Comparison of ENCODE assay signal across 7 cellular contexts in genomic region chr17:16229912-16230561, GRCh38. TPM values are rescaled to one million over a fixed set of nuclear protein-coding genes. Genes with fewer than 3 reads are reported as not detected.
A peak's percentile ranks its signal among the peaks of the same experiment; 100 is the strongest.
DNase-seq lines count a peak whose midpoint lies in the region; ATAC-seq and TF ChIP-seq lines count a peak whose summit lies in the region.
"Not testable (repeated sequence)": the region's sequence is repeated elsewhere in the genome, so short reads cannot be mapped to it uniquely, and the experiment has no call there.

No MANE protein-coding gene starts in this region.

- H3K4me1 Mint-ChIP-seq in CD8-positive, alpha-beta memory T cell: peaks cover 20 to 42% (median 24%) of the 10 kb centered on the region in 3 donors
- peaks cover 28% of the 10 kb centered on the region for H3K4me1 Mint-ChIP-seq in activated CD4-positive, alpha-beta T cell treated with anti-CD3 and anti-CD28 coated beads for 36 hours
- H3K4me1 Mint-ChIP-seq in activated T-cell treated with anti-CD3 and anti-CD28 coated beads, Interleukin-2, amount 50 U/mL, for 24 hours (ENCODE audit: low read depth): peaks cover 38% of the 10 kb centered on the region
- H3K4me1 Mint-ChIP-seq in activated naive CD4-positive, alpha-beta T cell treated with anti-CD3 and anti-CD28 coated beads, Interleukin-2, amount 50 U/mL, for 24 hours: peaks cover 44% of the 10 kb centered on the region
- H3K4me1 Mint-ChIP-seq in central memory CD8-positive, alpha-beta T cell: peaks cover 19% of the 10 kb centered on the region
- H3K4me1 Mint-ChIP-seq in nephron progenitor cell: not testable (repeated sequence)

- peak overlapping the region; percentile 7 to 74 (median 55) for H3K4me3 Mint-ChIP-seq in CD8-positive, alpha-beta memory T cell
- H3K4me3 Mint-ChIP-seq in activated CD4-positive, alpha-beta T cell treated with anti-CD3 and anti-CD28 coated beads for 36 hours: peak overlapping the region; percentile 35
- H3K4me3 Mint-ChIP-seq in activated T-cell treated with anti-CD3 and anti-CD28 coated beads, Interleukin-2, amount 50 U/mL, for 24 hours: peak overlapping the region; percentile 41
- H3K4me3 Mint-ChIP-seq in activated naive CD4-positive, alpha-beta T cell treated with anti-CD3 and anti-CD28 coated beads, Interleukin-2, amount 50 U/mL, for 24 hours: peak overlapping the region; percentile 81
- peak overlapping the region; percentile 49 for H3K4me3 Mint-ChIP-seq in central memory CD8-positive, alpha-beta T cell
- not testable (repeated sequence) for H3K4me3 Mint-ChIP-seq in nephron progenitor cell

- H3K27me3 ChIP-seq in CD8-positive, alpha-beta memory T cell (ENCODE audit: insufficient read depth, low read length, poor library complexity, severe bottlenecking): not testable (repeated sequence)

- not testable (repeated sequence) for H3K9me3 Mint-ChIP-seq in CD8-positive, alpha-beta memory T cell; activated CD4-positive, alpha-beta T cell treated with anti-CD3 and anti-CD28 coated beads for 36 hours (ENCODE audit: low read depth); activated T-cell treated with anti-CD3 and anti-CD28 coated beads, Interleukin-2, amount 50 U/mL, for 24 hours; activated naive CD4-positive, alpha-beta T cell treated with anti-CD3 and anti-CD28 coated beads, Interleukin-2, amount 50 U/mL, for 24 hours; central memory CD8-positive, alpha-beta T cell; nephron progenitor cell

- not testable (repeated sequence) for H3K36me3 ChIP-seq in CD8-positive, alpha-beta memory T cell (ENCODE audit: insufficient read depth, low read length)
- peaks cover 17% of the 10 kb centered on the region; the same call in 1 of the 2 replicates for H3K36me3 ChIP-seq in KOPT-K1 (ENCODE audit: insufficient read depth, low read length)

- H3K4me1 ChIP-seq in CD8-positive, alpha-beta memory T cell (ENCODE audit: insufficient read depth, low read length): peaks cover 13% of the 10 kb centered on the region

- H3K36me3 Mint-ChIP-seq in CD8-positive, alpha-beta memory T cell: peaks cover 0 to 28% (median 8%) of the 10 kb centered on the region in 3 donors
- H3K36me3 Mint-ChIP-seq in activated CD4-positive, alpha-beta T cell treated with anti-CD3 and anti-CD28 coated beads for 36 hours (ENCODE audit: low read depth): peaks cover 20% of the 10 kb centered on the region
- H3K36me3 Mint-ChIP-seq in activated T-cell treated with anti-CD3 and anti-CD28 coated beads, Interleukin-2, amount 50 U/mL, for 24 hours (ENCODE audit: low read depth): peaks cover 61% of the 10 kb centered on the region
- H3K36me3 Mint-ChIP-seq in activated naive CD4-positive, alpha-beta T cell treated with anti-CD3 and anti-CD28 coated beads, Interleukin-2, amount 50 U/mL, for 24 hours: not testable (repeated sequence)
- H3K36me3 Mint-ChIP-seq in central memory CD8-positive, alpha-beta T cell (ENCODE audit: insufficient read depth): peaks cover 13% of the 10 kb centered on the region
- peaks cover 14% of the 10 kb centered on the region for H3K36me3 Mint-ChIP-seq in nephron progenitor cell (ENCODE audit: low read depth)

- H3K27ac ChIP-seq in CD8-positive, alpha-beta memory T cell (ENCODE audit: low read depth, low read length): not testable (repeated sequence)
- peak overlapping the region; percentile 19 for H3K27ac ChIP-seq in KOPT-K1 (ENCODE audit: low read depth, low read length, poor library complexity, severe bottlenecking)

- CTCF ChIA-PET in CD8-positive, alpha-beta memory T cell (lab: Charles Lee): interaction anchor here (0.6 to 1.1 kb wide), 4 partner anchors 8 to 1266 kb away, joined by 3 to 4 read pairs (median 4); partner anchors contain the start of gene PIGL
- CTCF ChIA-PET in activated CD4-positive, alpha-beta T cell treated with anti-CD3 and anti-CD28 coated beads for 36 hours (lab: Charles Lee): interaction anchor here (0.6 to 0.9 kb wide), 4 partner anchors 17 to 291 kb away, joined by 3 to 6 read pairs (median 4); no protein-coding TSS in a partner anchor

- intact Hi-C loops in activated CD4-positive, alpha-beta T cell treated with anti-CD3 and anti-CD28 coated beads for 36 hours (cut with DNase I, micrococcal nuclease): loop anchor here (1.0 kb wide), 5 partner anchors 13 to 208 kb away; partner anchors contain the start of gene PIGL (in 2 of the 2)

- peak; percentile 27 for ATAC-seq in activated CD4-positive, alpha-beta T cell treated with anti-CD3 and anti-CD28 coated beads for 36 hours
- ATAC-seq in central memory CD8-positive, alpha-beta T cell (replicated peaks; ENCODE audit: extremely low read depth, poor library complexity, severe bottlenecking): not testable (repeated sequence)

- H3K4me3 ChIP-seq in CD8-positive, alpha-beta memory T cell (ENCODE audit: low read length): not testable (repeated sequence)

- DNase-seq in CD8-positive, alpha-beta memory T cell; activated T-cell treated with anti-CD3 and anti-CD28 coated beads, Interleukin-2, amount 50 U/mL, for 24 hours; central memory CD8-positive, alpha-beta T cell (ENCODE audit: low spot score in 2 of 2); nephron progenitor cell: not testable (repeated sequence)
- peak; percentile 11 for DNase-seq in activated CD4-positive, alpha-beta T cell treated with anti-CD3 and anti-CD28 coated beads for 36 hours

- H3K27ac Mint-ChIP-seq in CD8-positive, alpha-beta memory T cell: peak overlapping the region in 7 of 8 donors; percentile 19 to 81 (median 67)
- peak overlapping the region; percentile 86 for H3K27ac Mint-ChIP-seq in activated CD4-positive, alpha-beta T cell treated with anti-CD3 and anti-CD28 coated beads for 36 hours
- peak overlapping the region; percentile 90 for H3K27ac Mint-ChIP-seq in activated T-cell treated with anti-CD3 and anti-CD28 coated beads, Interleukin-2, amount 50 U/mL, for 24 hours
- peak overlapping the region; percentile 97 for H3K27ac Mint-ChIP-seq in activated naive CD4-positive, alpha-beta T cell treated with anti-CD3 and anti-CD28 coated beads, Interleukin-2, amount 50 U/mL, for 24 hours
- H3K27ac Mint-ChIP-seq in central memory CD8-positive, alpha-beta T cell (ENCODE audit: low read depth): peak overlapping the region; percentile 83
- H3K27ac Mint-ChIP-seq in nephron progenitor cell: peak overlapping the region; percentile 3

- H3K27me3 Mint-ChIP-seq in CD8-positive, alpha-beta memory T cell; activated CD4-positive, alpha-beta T cell treated with anti-CD3 and anti-CD28 coated beads for 36 hours; activated T-cell treated with anti-CD3 and anti-CD28 coated beads, Interleukin-2, amount 50 U/mL, for 24 hours; activated naive CD4-positive, alpha-beta T cell treated with anti-CD3 and anti-CD28 coated beads, Interleukin-2, amount 50 U/mL, for 24 hours; central memory CD8-positive, alpha-beta T cell; nephron progenitor cell (ENCODE audit: low read depth, poor library complexity): not testable (repeated sequence)

- POLR2A ChIA-PET in CD8-positive, alpha-beta memory T cell (lab: Charles Lee): interaction anchor here (1.0 kb wide), 1 partner anchor 11 kb away, joined by 3 read pairs; no protein-coding TSS in a partner anchor
- POLR2A ChIA-PET in activated CD4-positive, alpha-beta T cell treated with anti-CD3 and anti-CD28 coated beads for 36 hours (lab: Charles Lee): interaction anchor here (0.5 kb wide), 1 partner anchor 52 kb away, joined by 3 read pairs; no protein-coding TSS in a partner anchor

- not testable (repeated sequence) for TF ChIP-seq CTCF in nephron progenitor cell (IDR thresholded peaks at IDR 0.05)

- H3K9me3 ChIP-seq in CD8-positive, alpha-beta memory T cell (ENCODE audit: low read length); KOPT-K1 (ENCODE audit: insufficient read depth, low read length, poor library complexity, severe bottlenecking): not testable (repeated sequence)

RNA-seq across cellular contexts. Expression of gene PIGL, which starts 13.0 kb away (rescaled TPM):
- 10 to 100 TPM; 26.3 to 27.1 TPM for total RNA-seq in CD8-positive, alpha-beta memory T cell
- polyA plus RNA-seq in CD8-positive, alpha-beta memory T cell: 12.9 TPM
- 10 to 100 TPM; 33.4 to 33.6 TPM for total RNA-seq in activated CD4-positive, alpha-beta T cell treated with anti-CD3 and anti-CD28 coated beads for 36 hours

RNA-seq across cellular contexts. Expression of gene NCOR1, which starts 14.7 kb away (rescaled TPM):
- 100 to 1,000 TPM; 146 to 147 TPM for total RNA-seq in CD8-positive, alpha-beta memory T cell
- 158 TPM for polyA plus RNA-seq in CD8-positive, alpha-beta memory T cell
- total RNA-seq in activated CD4-positive, alpha-beta T cell treated with anti-CD3 and anti-CD28 coated beads for 36 hours: 100 to 1,000 TPM; 110 to 155 TPM

Comparison
In these comparisons a context has a peak if more than half of its experiments do, and no peak if none do; other contexts are left out.
1. H3K27ac Mint-ChIP-seq: peak in every context shown above with its lines; median percentile 97 in activated naive CD4-positive, alpha-beta T cell treated with anti-CD3 and anti-CD28 coated beads, Interleukin-2, amount 50 U/mL, for 24 hours; 90 in activated T-cell treated with anti-CD3 and anti-CD28 coated beads, Interleukin-2, amount 50 U/mL, for 24 hours; 86 in activated CD4-positive, alpha-beta T cell treated with anti-CD3 and anti-CD28 coated beads for 36 hours; 83 in central memory CD8-positive, alpha-beta T cell; 67 in CD8-positive, alpha-beta memory T cell; 3 in nephron progenitor cell.